ENCODE assay signal across 26 cellular contexts in the genomic region with DNA sequence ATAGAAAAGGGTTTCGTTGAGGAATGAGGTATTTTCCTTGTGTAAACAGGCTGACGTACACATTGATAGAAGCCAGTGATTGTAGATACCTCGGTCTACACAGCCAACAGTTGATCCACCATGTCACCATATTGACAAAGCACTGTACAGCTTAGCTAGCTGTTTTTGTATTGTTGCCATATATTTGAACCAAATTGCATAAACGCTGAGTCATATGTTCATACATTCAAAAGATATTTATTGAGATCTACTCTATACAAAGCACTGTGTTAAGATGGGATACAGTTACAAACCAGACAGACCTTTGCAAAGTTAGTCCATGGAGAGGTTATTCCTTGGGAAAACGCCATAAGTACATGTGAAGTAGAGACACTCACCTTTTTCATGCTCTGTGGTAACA.
DNase-seq lines count a peak whose midpoint lies in the region; ATAC-seq, FAIRE-seq and TF ChIP-seq lines count a peak whose summit lies in the region.
"Had no signal": no experiment of that assay in that cellular context is flagged by ENCODE, and none has a peak within 500 bp of the region (broad histone marks: within the 10 kb centered on the region; RNA-seq: fewer than 3 reads in every experiment).

No MANE protein-coding gene starts in this region.

- 50% methylated on average over 1 of the region's 5 CpGs; no CpG with 5 or more reads in 1 of the 2 experiments for WGBS in IMR-90 (ENCODE audit: extremely low coverage in 2 of 2, insufficient read length in 1 of 2), 2 experiments
- WGBS in stomach, 5 donors = 51 to 65% (median 54%) methylated on average over 5 of the region's 5 CpGs

- H3K9me3 ChIP-seq in IMR-90 (ENCODE audit: control insufficient read depth, insufficient read depth, low read length) (no peaks in the 10 kb centered on the region), breast epithelium (no peaks in the 10 kb centered on the region), stomach (no peaks in the 10 kb centered on the region)
- H3K9me3 ChIP-seq: MG63, SJSA1 had no signal

- no peak for TF ChIP-seq CTCF in IMR-90 (conservative IDR thresholded peaks at IDR 0.05; ENCODE audit: low read depth, low read length)
- TF ChIP-seq CTCF in breast epithelium (IDR thresholded peaks at IDR 0.05) = no peak
- TF ChIP-seq CTCF in fibroblast of mammary gland (conservative IDR thresholded peaks at IDR 0.05; ENCODE audit: control insufficient read depth, insufficient read depth, low read depth, low read length) = no peak
- no peak for TF ChIP-seq CTCF in stomach (IDR thresholded peaks at IDR 0.05)

- no peaks in the 10 kb centered on the region for H3K79me1 ChIP-seq in IMR-90 (ENCODE audit: low read depth in 1 of 2, low read length in 2 of 2)

- no peak for DNase-seq in GM19239 (ENCODE audit: insufficient read length, low spot score)
- no peak for DNase-seq in IMR-90
- no peak for DNase-seq in breast epithelium (ENCODE audit: low spot score in 2 of 2)
- peak; percentile 17 for DNase-seq in fibroblast of mammary gland (ENCODE audit: low read depth)
- no peak for DNase-seq in NCI-H2029 (lab: John Stamatoyannopoulos, UW)
- no peak for DNase-seq in activated T-cell treated with anti-CD3 and anti-CD28 coated beads, Interleukin-2, amount 50 U/mL, for 48 hours
- no peak for DNase-seq in stomach
- DNase-seq: AML-193; C1 segment of cervical spinal cord; CD8-positive, alpha-beta T cell; DMS153; GDM1; Kasumi-1; MG63; NCI-H1048; NCI-H1417 treated with DMSO at 0.1 percent for 48 hours; NCI-H1930; NCI-H2171; NCI-H345; NCI-H524; T-helper 1 cell had no signal

- H3K4me3 ChIP-seq in IMR-90 (ENCODE audit: insufficient read depth, low read depth, low read length) (no peak overlapping the region), breast epithelium (no peak overlapping the region), fibroblast of mammary gland (ENCODE audit: control insufficient read depth, low read depth, low read length) (no peak overlapping the region), stomach (no peak overlapping the region)
- H3K4me3 ChIP-seq: GM23338, MG63, SJSA1 had no signal

- CTCF ChIA-PET in IMR-90 (lab: Yijun Ruan, JAX) = no interaction called here

- H3K27me3 ChIP-seq in IMR-90 (ENCODE audit: control insufficient read depth, insufficient read depth, low read length) (no peaks in the 10 kb centered on the region), breast epithelium (no peaks in the 10 kb centered on the region), stomach (no peaks in the 10 kb centered on the region)
- H3K27me3 ChIP-seq: MG63, SJSA1 had no signal

- H3K18ac ChIP-seq in IMR-90 (ENCODE audit: low read depth, low read length) = no peak overlapping the region

- POLR2A ChIA-PET in IMR-90 (lab: Charles Lee; ENCODE audit: unreplicated experiment) = no interaction called here

- H2BK5ac ChIP-seq in IMR-90 (ENCODE audit: low read depth, low read length, poor library complexity, severe bottlenecking) = no peak overlapping the region

- in situ Hi-C loops in IMR-90 (cut with MboI; ENCODE audit: low sequenced_read_pairs) = no loop called here

- H3K9me1 ChIP-seq in IMR-90 (ENCODE audit: insufficient read depth, low read length) = no peaks in the 10 kb centered on the region

- H3K4me1 ChIP-seq in IMR-90 (ENCODE audit: control insufficient read depth, insufficient read depth, low read length) (no peaks in the 10 kb centered on the region), breast epithelium (peaks cover 0 to 6% of the 10 kb centered on the region in 2 donors), stomach (peaks cover 0 to 51% (median 19%) of the 10 kb centered on the region in 4 donors)
- H3K4me1 ChIP-seq: SJSA1 had no signal

- H3K4me2 ChIP-seq in IMR-90 (ENCODE audit: low read depth, low read length) = no peak overlapping the region
- H3K4me2 ChIP-seq: GM23338 had no signal

- H3K56ac ChIP-seq in IMR-90 (ENCODE audit: extremely low read depth, insufficient read depth, low read length) = no peak overlapping the region

- intact Hi-C loops in IMR-90 (cut with micrococcal nuclease) (no loop called here), breast epithelium (cut with DNase I; ENCODE audit: low total_unique reads) (no loop called here), stomach (cut with DNase I; ENCODE audit: low total_unique reads) (no loop called here)

- no peak overlapping the region for H4K8ac ChIP-seq in IMR-90 (ENCODE audit: low read depth in 2 of 2, low read length in 2 of 2)

- no peak for TF ChIP-seq EP300 in stomach (IDR thresholded peaks at IDR 0.05)

- H3K27ac ChIP-seq in IMR-90 (ENCODE audit: insufficient read depth, low read length) (no peak overlapping the region), breast epithelium (peak overlapping the region; percentile 64 to 76), stomach (peak overlapping the region in 2 of 5 donors; percentile 54 to 62)
- H3K27ac ChIP-seq: SJSA1 had no signal

- no peak overlapping the region for H4K5ac ChIP-seq in IMR-90 (ENCODE audit: low read depth, low read length)

- no peak overlapping the region for H2AK5ac ChIP-seq in IMR-90 (ENCODE audit: low read depth, low read length)

- TF ChIP-seq RAD21 in IMR-90 (IDR thresholded peaks at IDR 0.05; ENCODE audit: low read length) = no peak

- H3K23ac ChIP-seq in IMR-90 (ENCODE audit: low read depth, low read length) = no peak overlapping the region

- no peak overlapping the region for H3K4ac ChIP-seq in IMR-90 (ENCODE audit: low read depth, low read length)

- ATAC-seq in IMR-90 (ENCODE audit: low read depth) = no peak
- ATAC-seq: CD8-positive, alpha-beta T cell; HCT116; Right ventricle myocardium inferior had no signal

- no TSS peak for BruUV-seq in IMR-90 (replicated peaks; lab: Mats Ljungman, UMichigan)

- TF ChIP-seq POLR2A in IMR-90 (IDR thresholded peaks at IDR 0.05; ENCODE audit: low read depth, low read length) = no peak
- no peak for TF ChIP-seq POLR2A in breast epithelium (IDR thresholded peaks at IDR 0.05)
- no peak for TF ChIP-seq POLR2A in stomach (IDR thresholded peaks at IDR 0.05)

- no peak overlapping the region for H3K9ac ChIP-seq in IMR-90 (ENCODE audit: low read depth, low read length)

- H3K14ac ChIP-seq in IMR-90 (replicated peaks; ENCODE audit: low read depth, low read length) = no peak overlapping the region

- no peak overlapping the region for H4K91ac ChIP-seq in IMR-90 (ENCODE audit: insufficient read depth, low read depth, low read length)

- dilution Hi-C loops in IMR-90 (cut with HindIII; ENCODE audit: low sequenced_read_pairs, unreplicated experiment) = no loop called here

- H4K20me1 ChIP-seq in IMR-90 (ENCODE audit: insufficient read depth, low read length) = no peaks in the 10 kb centered on the region

- H2AK9ac ChIP-seq in IMR-90 (replicated peaks; ENCODE audit: low read depth, low read length, poor library complexity) = no peak overlapping the region

- no peak overlapping the region for H2BK15ac ChIP-seq in IMR-90 (ENCODE audit: low read depth, low read length)

- H3K36me3 ChIP-seq in IMR-90 (ENCODE audit: control insufficient read depth, insufficient read depth, low read length) (no peaks in the 10 kb centered on the region), breast epithelium (no peaks in the 10 kb centered on the region), stomach (no peaks in the 10 kb centered on the region)
- H3K36me3 ChIP-seq: MG63, SJSA1 had no signal

- no peak overlapping the region for H2AFZ ChIP-seq in IMR-90 (replicated peaks; ENCODE audit: low read length, poor library complexity)
- H2AFZ ChIP-seq: GM23338 had no signal

- no peak overlapping the region for H2BK120ac ChIP-seq in IMR-90 (ENCODE audit: low read depth, low read length)

- FAIRE-seq in GM19239 (lab: Jason Lieb, UNC) = peak; percentile 42
- FAIRE-seq: RCC 7860 had no signal

- no peak overlapping the region for H2BK20ac ChIP-seq in IMR-90 (ENCODE audit: low read depth, low read length)

TF ChIP-seq in IMR-90, 13 proteins besides CTCF, POLR2A, EP300 and RAD21:
- TF ChIP-seq SMC3 (IDR thresholded peaks at IDR 0.05; ENCODE audit: low read depth, low read length) (no peak), RFX5 (IDR thresholded peaks at IDR 0.05; ENCODE audit: low read depth, low read length) (no peak), MAFK (IDR thresholded peaks at IDR 0.05; ENCODE audit: low read depth, low read length) (peak; percentile 61), NFE2L2 (IDR thresholded peaks at IDR 0.05; ENCODE audit: low read depth, low read length) (peak; percentile 84)
TF ChIP-seq in IMR-90: peak in this region for 2.
